ENCODE assay signal across 1 cellular context in the genomic region with DNA sequence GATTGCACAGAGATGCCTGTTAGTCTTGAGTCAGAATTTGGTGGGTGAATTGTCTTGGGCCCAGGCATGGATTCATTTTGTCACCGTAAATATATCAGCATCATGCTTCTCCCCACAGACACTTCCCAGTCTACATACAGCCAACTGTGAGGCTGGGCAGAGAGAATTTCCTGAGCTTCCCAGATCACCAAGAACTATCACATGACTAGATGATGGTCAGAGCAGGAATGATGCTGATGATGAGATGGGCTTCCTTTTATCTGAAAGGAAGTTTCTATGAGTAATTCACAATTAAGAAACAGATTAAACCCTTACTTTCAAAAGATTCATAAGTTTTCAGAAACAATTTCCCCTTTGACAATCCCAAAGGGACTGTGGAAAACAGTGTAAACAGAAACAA.
TF ChIP-seq lines count a peak whose summit lies in the region.

No MANE protein-coding gene starts in this region.

TF ChIP-seq in endothelial cell of umbilical vein, 7 proteins besides CTCF, POLR2A, EP300 and RAD21:
- TF ChIP-seq GATA2 (IDR thresholded peaks at IDR 0.05; ENCODE audit: insufficient read depth, insufficient read length, low read depth, low read length) (no peak), FOS (IDR thresholded peaks at IDR 0.05; ENCODE audit: borderline replicate concordance, insufficient read depth, low read length) (no peak), MYC (IDR thresholded peaks at IDR 0.05; ENCODE audit: low read depth, low read length) (no peak), EZH2 (IDR thresholded peaks at IDR 0.05; ENCODE audit: borderline replicate concordance, low read depth, low read length, severe bottlenecking) (no peak), POLR2AphosphoS5 (IDR thresholded peaks at IDR 0.05; ENCODE audit: insufficient read depth, low read depth, low read length) (no peak), JUN (IDR thresholded peaks at IDR 0.05; ENCODE audit: borderline replicate concordance, insufficient read depth, insufficient read length, low read depth) (no peak)
- TF ChIP-seq, protein P1, sequence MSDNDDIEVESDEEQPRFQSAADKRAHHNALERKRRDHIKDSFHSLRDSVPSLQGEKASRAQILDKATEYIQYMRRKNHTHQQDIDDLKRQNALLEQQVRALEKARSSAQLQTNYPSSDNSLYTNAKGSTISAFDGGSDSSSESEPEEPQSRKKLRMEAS (IDR thresholded peaks at IDR 0.05; ENCODE audit: insufficient read depth, insufficient read length) = no peak
